Comparison of ENCODE assay signal across 8 cellular contexts in the genomic region with DNA sequence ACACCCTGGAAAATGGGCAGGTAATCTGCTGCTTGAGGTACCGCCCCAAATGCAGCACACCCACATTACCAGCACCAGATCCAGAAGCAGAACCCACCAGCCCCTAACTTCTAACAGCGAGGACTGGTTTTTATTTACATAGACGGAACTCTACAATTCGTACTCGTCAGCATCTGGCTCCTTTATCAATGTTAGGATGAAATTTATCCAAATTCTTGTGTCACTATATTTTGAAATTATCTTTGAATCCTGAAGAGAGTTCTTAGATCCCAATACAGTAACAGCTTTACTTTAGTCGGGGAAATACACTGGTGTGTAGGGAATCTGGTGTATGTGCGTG. TPM values are rescaled to one million over a fixed set of nuclear protein-coding genes. Genes with fewer than 3 reads are reported as not detected.
DNase-seq lines count a peak whose midpoint lies in the region; ATAC-seq, FAIRE-seq and TF ChIP-seq lines count a peak whose summit lies in the region.

No MANE protein-coding gene starts in this region.

- no peak for FAIRE-seq in astrocyte (lab: Jason Lieb, UNC)

- TF ChIP-seq CTCF in astrocyte (IDR thresholded peaks at IDR 0.05; ENCODE audit: insufficient read depth, low read depth, low read length) (no peak), lower leg skin (IDR thresholded peaks at IDR 0.05) (no peak), thyroid gland (IDR thresholded peaks at IDR 0.05) (no peak)

- DNase-seq in activated T-cell treated with anti-CD3 and anti-CD28 coated beads, Interleukin-2, amount 50 U/mL, for 24 hours: no peak
- no peak for DNase-seq in activated T-cell treated with anti-CD3 and anti-CD28 coated beads, Interleukin-2, amount 50 U/mL, for 1 hour
- DNase-seq in astrocyte (ENCODE audit: low read depth) (no peak), lower leg skin (ENCODE audit: low spot score in 2 of 2) (no peak), thyroid gland (no peak)
- no peak for DNase-seq in activated effector memory CD4-positive, alpha-beta T cell treated with Interleukin-2 at 50 U/mL for 16 hours
- DNase-seq in stimulated activated CD4-positive, alpha-beta T cell treated with anti-CD3 and anti-CD28 coated beads, Interleukin-12 subunit alpha, Interleukin-12 subunit beta, amount 100 ng/mL, for 4 hours: no peak

- 44 to 52% methylated on average over 7 of the region's 7 CpGs for whole genome bisulfite sequencing in lower leg skin, 2 donors
- 58 to 63% methylated on average over 7 of the region's 7 CpGs for WGBS in thyroid gland, 2 donors

- H3K27ac Mint-ChIP-seq in activated T-cell treated with anti-CD3 and anti-CD28 coated beads, Interleukin-2, amount 50 U/mL, for 24 hours: peak overlapping the region; percentile 97
- peak overlapping the region; percentile 91 for H3K27ac Mint-ChIP-seq in astrocyte (ENCODE audit: unreplicated experiment)

- H3K4me3 ChIP-seq in astrocyte (ENCODE audit: insufficient read depth, low read depth, low read length) (peak overlapping the region; percentile 86), lower leg skin (ENCODE audit: low read depth, poor library complexity, severe bottlenecking) (peak overlapping the region; percentile 69), thyroid gland (replicated peaks in 1 of 3) (peak overlapping the region in 1 of 3 donors; percentile 84)

- H3K36me3 ChIP-seq in astrocyte (ENCODE audit: insufficient read depth, low read length) (peaks cover 8% of the 10 kb centered on the region), thyroid gland (peaks cover 8 to 9% of the 10 kb centered on the region in 2 donors)

- H3K27me3 Mint-ChIP-seq in activated T-cell treated with anti-CD3 and anti-CD28 coated beads, Interleukin-2, amount 50 U/mL, for 24 hours: no peaks in the 10 kb centered on the region
- peaks cover 4% of the 10 kb centered on the region for H3K27me3 Mint-ChIP-seq in astrocyte (ENCODE audit: low read depth, unreplicated experiment)

- no peak for ATAC-seq in HG02840 (IDR thresholded peaks at IDR 0.05; ENCODE audit: low FRiP score, unreplicated experiment)

- H3K4me1 Mint-ChIP-seq in activated T-cell treated with anti-CD3 and anti-CD28 coated beads, Interleukin-2, amount 50 U/mL, for 24 hours (ENCODE audit: low read depth): peaks cover 30% of the 10 kb centered on the region
- H3K4me1 Mint-ChIP-seq in astrocyte (ENCODE audit: low read depth, unreplicated experiment): peaks cover 6% of the 10 kb centered on the region

- peaks cover 41% of the 10 kb centered on the region for H3K36me3 Mint-ChIP-seq in activated T-cell treated with anti-CD3 and anti-CD28 coated beads, Interleukin-2, amount 50 U/mL, for 24 hours (ENCODE audit: low read depth)
- H3K36me3 Mint-ChIP-seq in astrocyte (ENCODE audit: low read depth, unreplicated experiment): peaks cover 10% of the 10 kb centered on the region

- peak overlapping the region; percentile 99 for H3K4me3 Mint-ChIP-seq in activated T-cell treated with anti-CD3 and anti-CD28 coated beads, Interleukin-2, amount 50 U/mL, for 24 hours
- peak overlapping the region; percentile 94 for H3K4me3 Mint-ChIP-seq in astrocyte (ENCODE audit: unreplicated experiment)

- H3K79me2 ChIP-seq in astrocyte (ENCODE audit: insufficient read depth, low read length): peaks cover 29% of the 10 kb centered on the region

- no peak for TF ChIP-seq POLR2A in lower leg skin (IDR thresholded peaks at IDR 0.05)
- no peak for TF ChIP-seq POLR2A in thyroid gland (IDR thresholded peaks at IDR 0.05)

- intact Hi-C loops in lower leg skin (cut with DNase I; ENCODE audit: low total_unique reads): no loop called here
- intact Hi-C loops in thyroid gland (cut with DNase I): no loop called here

- peak overlapping the region; percentile 90 for H3K9ac ChIP-seq in astrocyte (ENCODE audit: low read length)

- H3K27me3 ChIP-seq in astrocyte (ENCODE audit: insufficient read depth, low read length): peaks cover 4% of the 10 kb centered on the region
- H3K27me3 ChIP-seq in thyroid gland: no peaks in the 10 kb centered on the region

- H4K20me1 ChIP-seq in astrocyte (ENCODE audit: insufficient read depth, low read length): peaks cover 12% of the 10 kb centered on the region

- H3K4me2 ChIP-seq in astrocyte (ENCODE audit: low read length): peak overlapping the region; percentile 94

- peak overlapping the region; percentile 78 for H3K27ac ChIP-seq in astrocyte (ENCODE audit: low read depth, low read length)
- H3K27ac ChIP-seq in thyroid gland: peak overlapping the region; percentile 34 to 75 (median 72)

- peak overlapping the region; percentile 92 for H2AFZ ChIP-seq in astrocyte (ENCODE audit: low read depth, low read length)

- no peaks in the 10 kb centered on the region for H3K9me3 ChIP-seq in astrocyte (ENCODE audit: insufficient read depth, low read depth, low read length)
- no peaks in the 10 kb centered on the region for H3K9me3 ChIP-seq in thyroid gland

- H3K9me3 Mint-ChIP-seq in activated T-cell treated with anti-CD3 and anti-CD28 coated beads, Interleukin-2, amount 50 U/mL, for 24 hours: no peaks in the 10 kb centered on the region
- no peaks in the 10 kb centered on the region for H3K9me3 Mint-ChIP-seq in astrocyte (ENCODE audit: unreplicated experiment)

- H3K4me1 ChIP-seq in astrocyte (ENCODE audit: insufficient read depth, low read length): peaks cover 11% of the 10 kb centered on the region
- H3K4me1 ChIP-seq in thyroid gland: peaks cover 4 to 16% of the 10 kb centered on the region in 2 donors

RNA-seq across cellular contexts. Expression of a gene that starts 0.3 kb away (rescaled TPM):
- total RNA-seq in astrocyte (23.1 and 23.2 TPM in 2 replicates), lower leg skin (10 to 100 TPM; 10.9 to 31.5 (median 17.0) TPM), thyroid gland (10 to 100 TPM; 27.3 to 47.1 (median 43.0) TPM)

RNA-seq across cellular contexts. Expression of a gene that starts 5.6 kb away (rescaled TPM):
- total RNA-seq in astrocyte (not detected in 2 replicates), lower leg skin (under 1 TPM in 1 of 4 donors, not detected in 3; 0.12 TPM), thyroid gland (100 to 1,000 TPM; 172 to 385 (median 287) TPM)

RNA-seq across cellular contexts. Expression of a gene that starts 26.3 kb away (rescaled TPM):
- total RNA-seq in astrocyte: 7.3 and 9.2 TPM in 2 replicates
- 10 to 100 TPM in 1 of 4 donors, 1 to 10 TPM in 3; 6.6 to 10.2 (median 8.9) TPM for total RNA-seq in lower leg skin
- 10 to 100 TPM in 2 of 4 donors, 1 to 10 TPM in 2; 8.7 to 14.9 (median 10.9) TPM for total RNA-seq in thyroid gland

RNA-seq across cellular contexts. Expression of a gene that starts 37.6 kb away (rescaled TPM):
- 16.1 and 17.4 TPM in 2 replicates for total RNA-seq in astrocyte
- total RNA-seq in lower leg skin: 10 to 100 TPM; 27.6 to 85.1 (median 45.1) TPM
- total RNA-seq in thyroid gland: 10 to 100 TPM; 26.0 to 46.8 (median 30.8) TPM

Comparison
In these comparisons a context has a peak if more than half of its experiments do, and no peak if none do; other contexts are left out.
1. RNA of a gene that starts 5.6 kb away (total RNA-seq): 172 to 385 TPM in thyroid gland; not detected in astrocyte and 0.12 TPM in lower leg skin; every median in the first group is over 100 times any median in the second.